1 cellular context compared by ENCODE assay signal in the genomic region with DNA sequence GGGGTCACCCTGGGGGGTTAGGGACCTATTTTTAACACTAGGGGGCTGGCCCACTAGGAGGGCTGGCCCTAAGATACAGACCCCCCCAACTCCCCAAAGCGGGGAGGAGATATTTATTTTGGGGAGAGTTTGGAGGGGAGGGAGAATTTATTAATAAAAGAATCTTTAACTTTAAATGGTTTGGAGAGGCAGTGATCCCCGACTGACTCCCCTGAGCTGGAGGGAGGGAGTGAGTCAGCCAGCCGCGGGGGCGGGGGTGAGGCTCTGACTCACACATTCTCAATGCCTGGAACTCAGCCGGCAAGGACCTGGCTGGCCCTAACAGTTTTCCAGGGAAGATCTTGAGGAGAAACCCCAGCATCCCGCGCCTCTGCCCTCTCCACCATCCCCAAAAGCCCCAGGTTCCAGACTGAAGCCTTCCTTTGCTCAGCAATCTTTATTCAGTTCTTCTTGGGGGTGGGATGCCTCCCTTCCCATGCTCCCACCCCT.
TF ChIP-seq lines count a peak whose summit lies in the region.

No MANE protein-coding gene starts in this region.

TF ChIP-seq in K562, 482 proteins besides CTCF, POLR2A, EP300 and RAD21 (continued from another document and continues in another):
- TF ChIP-seq, protein P1, sequence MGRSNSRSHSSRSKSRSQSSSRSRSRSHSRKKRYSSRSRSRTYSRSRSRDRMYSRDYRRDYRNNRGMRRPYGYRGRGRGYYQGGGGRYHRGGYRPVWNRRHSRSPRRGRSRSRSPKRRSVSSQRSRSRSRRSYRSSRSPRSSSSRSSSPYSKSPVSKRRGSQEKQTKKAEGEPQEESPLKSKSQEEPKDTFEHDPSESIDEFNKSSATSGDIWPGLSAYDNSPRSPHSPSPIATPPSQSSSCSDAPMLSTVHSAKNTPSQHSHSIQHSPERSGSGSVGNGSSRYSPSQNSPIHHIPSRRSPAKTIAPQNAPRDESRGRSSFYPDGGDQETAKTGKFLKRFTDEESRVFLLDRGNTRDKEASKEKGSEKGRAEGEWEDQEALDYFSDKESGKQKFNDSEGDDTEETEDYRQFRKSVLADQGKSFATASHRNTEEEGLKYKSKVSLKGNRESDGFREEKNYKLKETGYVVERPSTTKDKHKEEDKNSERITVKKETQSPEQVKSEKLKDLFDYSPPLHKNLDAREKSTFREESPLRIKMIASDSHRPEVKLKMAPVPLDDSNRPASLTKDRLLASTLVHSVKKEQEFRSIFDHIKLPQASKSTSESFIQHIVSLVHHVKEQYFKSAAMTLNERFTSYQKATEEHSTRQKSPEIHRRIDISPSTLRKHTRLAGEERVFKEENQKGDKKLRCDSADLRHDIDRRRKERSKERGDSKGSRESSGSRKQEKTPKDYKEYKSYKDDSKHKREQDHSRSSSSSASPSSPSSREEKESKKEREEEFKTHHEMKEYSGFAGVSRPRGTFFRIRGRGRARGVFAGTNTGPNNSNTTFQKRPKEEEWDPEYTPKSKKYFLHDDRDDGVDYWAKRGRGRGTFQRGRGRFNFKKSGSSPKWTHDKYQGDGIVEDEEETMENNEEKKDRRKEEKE (IDR thresholded peaks at IDR 0.05; ENCODE audit: borderline replicate concordance in 1 of 2, control insufficient read depth in 1 of 2, low read depth in 2 of 2, low read length in 1 of 2), result no peak
- TF ChIP-seq ZNF224 (CRISPR knock-in tag; IDR thresholded peaks at IDR 0.05) (no peak), HBP1 (CRISPR knock-in tag; IDR thresholded peaks at IDR 0.05) (no peak), NR1H2 (CRISPR knock-in tag; IDR thresholded peaks at IDR 0.05) (no peak), MNT (conservative IDR thresholded peaks at IDR 0.05) (peak in 1 of 2 experiments; percentile 41; a peak in 1 of 4 replicates), ARID1B (IDR thresholded peaks at IDR 0.05) (peak; percentile 85), ZBTB8A (IDR thresholded peaks at IDR 0.05; ENCODE audit: partially characterized antibody) (no peak), TBL1XR1 (IDR thresholded peaks at IDR 0.05; ENCODE audit: low read length in 2 of 2) (peak in 1 of 2 experiments; percentile 44; a peak in 1 of 4 replicates), LARP7 (IDR thresholded peaks at IDR 0.05) (no peak), SMARCB1 (IDR thresholded peaks at IDR 0.05; ENCODE audit: insufficient read length, low read depth) (no peak), BCL6 (CRISPR knock-in tag; IDR thresholded peaks at IDR 0.05) (no peak), ZNF133 (CRISPR knock-in tag; IDR thresholded peaks at IDR 0.05) (no peak), NCOA6 (IDR thresholded peaks at IDR 0.05) (no peak), YBX1 (IDR thresholded peaks at IDR 0.05) (no peak), CBX3 (IDR thresholded peaks at IDR 0.05; ENCODE audit: borderline replicate concordance in 1 of 2, low read length in 2 of 2) (no peak), RBFOX2 (IDR thresholded peaks at IDR 0.05; ENCODE audit: low read depth, low read length) (no peak), HDAC6 (IDR thresholded peaks at IDR 0.05; ENCODE audit: low read depth, low read length) (no peak), ZNF583 (CRISPR knock-in tag; IDR thresholded peaks at IDR 0.05) (no peak), NKRF (IDR thresholded peaks at IDR 0.05; ENCODE audit: borderline replicate concordance) (no peak), TEAD1 (CRISPR knock-in tag; IDR thresholded peaks at IDR 0.05) (peak; percentile 35 to 95; a peak in 2 of 4 replicates), GTF2F1 (IDR thresholded peaks at IDR 0.05; ENCODE audit: low read depth, low read length) (no peak), ZFP36 (IDR thresholded peaks at IDR 0.05; ENCODE audit: low read depth, low read length, partially characterized antibody) (no peak), RBM25 (IDR thresholded peaks at IDR 0.05; ENCODE audit: low read depth, low read length, severe bottlenecking) (no peak), TBP (optimal IDR thresholded peaks at IDR 0.05; ENCODE audit: low read depth, low read length) (no peak), NONO (IDR thresholded peaks at IDR 0.05; ENCODE audit: low read depth in 2 of 2, low read length in 1 of 2) (no peak), HMGN3 (IDR thresholded peaks at IDR 0.05; ENCODE audit: borderline replicate concordance, extremely low read depth, insufficient read length, low read depth, low read length) (peak; percentile 46), RFX5 (IDR thresholded peaks at IDR 0.05; ENCODE audit: low read depth, low read length) (no peak), JUND (IDR thresholded peaks at IDR 0.05; ENCODE audit: borderline replicate concordance, low read depth, low read length) (peak; percentile 99), JUND (tag; IDR thresholded peaks at IDR 0.05; ENCODE audit: borderline replicate concordance, low read depth, low read length) (peak; percentile 95; the same call in 1 of the 3 replicates), ZBTB7A (IDR thresholded peaks at IDR 0.05; ENCODE audit: borderline replicate concordance, control insufficient read depth, low read depth, low read length) (peak; percentile 18; the same call in 1 of the 2 replicates), NCOA1 (IDR thresholded peaks at IDR 0.05; ENCODE audit: low read depth) (no peak), RBBP5 (IDR thresholded peaks at IDR 0.05; ENCODE audit: borderline replicate concordance, insufficient read depth, low read length, poor library complexity, severe bottlenecking) (no peak), PRPF4 (IDR thresholded peaks at IDR 0.05; ENCODE audit: insufficient read depth, low read depth, low read length, poor library complexity, severe bottlenecking) (no peak), FUS (optimal IDR thresholded peaks at IDR 0.05; ENCODE audit: low read depth, low read length) (no peak), NR4A1 (CRISPR knock-in tag; IDR thresholded peaks at IDR 0.05) (no peak), NR4A1 (tag; IDR thresholded peaks at IDR 0.05) (no peak), TARDBP (IDR thresholded peaks at IDR 0.05) (no peak), SMARCC2 (IDR thresholded peaks at IDR 0.05; ENCODE audit: low read depth) (peak; percentile 92), ERF (CRISPR knock-in tag; IDR thresholded peaks at IDR 0.05) (no peak), NCOA2 (IDR thresholded peaks at IDR 0.05; ENCODE audit: partially characterized antibody in 2 of 2) (no peak), HNRNPUL1 (IDR thresholded peaks at IDR 0.05; ENCODE audit: low read length) (no peak), TAF1 (IDR thresholded peaks at IDR 0.05; ENCODE audit: control insufficient read depth, extremely low read depth, insufficient read depth, low read length, severe bottlenecking) (peak; percentile 63), FOXA1 (IDR thresholded peaks at IDR 0.05; ENCODE audit: borderline replicate concordance) (no peak), MYNN (IDR thresholded peaks at IDR 0.05) (no peak), MYNN (CRISPR knock-in tag; IDR thresholded peaks at IDR 0.05) (no peak), CXXC5 (CRISPR knock-in tag; IDR thresholded peaks at IDR 0.05) (no peak; the same call in 1 of the 2 replicates), NELFE (IDR thresholded peaks at IDR 0.05; ENCODE audit: insufficient read depth, insufficient read length) (no peak), PHTF2 (CRISPR knock-in tag; IDR thresholded peaks at IDR 0.05) (no peak), ARNT (IDR thresholded peaks at IDR 0.05) (no peak), EHMT2 (IDR thresholded peaks at IDR 0.05) (no peak), RAD51 (IDR thresholded peaks at IDR 0.05; ENCODE audit: borderline replicate concordance, low read depth) (no peak), THAP7 (CRISPR knock-in tag; IDR thresholded peaks at IDR 0.05) (no peak), CBFB (CRISPR knock-in tag; IDR thresholded peaks at IDR 0.05) (no peak)
- TF ChIP-seq, protein P2, sequence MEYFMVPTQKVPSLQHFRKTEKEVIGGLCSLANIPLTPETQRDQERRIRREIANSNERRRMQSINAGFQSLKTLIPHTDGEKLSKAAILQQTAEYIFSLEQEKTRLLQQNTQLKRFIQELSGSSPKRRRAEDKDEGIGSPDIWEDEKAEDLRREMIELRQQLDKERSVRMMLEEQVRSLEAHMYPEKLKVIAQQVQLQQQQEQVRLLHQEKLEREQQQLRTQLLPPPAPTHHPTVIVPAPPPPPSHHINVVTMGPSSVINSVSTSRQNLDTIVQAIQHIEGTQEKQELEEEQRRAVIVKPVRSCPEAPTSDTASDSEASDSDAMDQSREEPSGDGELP (CRISPR knock-in tag; IDR thresholded peaks at IDR 0.05; ENCODE audit: borderline replicate concordance), result no peak
- TF ChIP-seq, protein P3, sequence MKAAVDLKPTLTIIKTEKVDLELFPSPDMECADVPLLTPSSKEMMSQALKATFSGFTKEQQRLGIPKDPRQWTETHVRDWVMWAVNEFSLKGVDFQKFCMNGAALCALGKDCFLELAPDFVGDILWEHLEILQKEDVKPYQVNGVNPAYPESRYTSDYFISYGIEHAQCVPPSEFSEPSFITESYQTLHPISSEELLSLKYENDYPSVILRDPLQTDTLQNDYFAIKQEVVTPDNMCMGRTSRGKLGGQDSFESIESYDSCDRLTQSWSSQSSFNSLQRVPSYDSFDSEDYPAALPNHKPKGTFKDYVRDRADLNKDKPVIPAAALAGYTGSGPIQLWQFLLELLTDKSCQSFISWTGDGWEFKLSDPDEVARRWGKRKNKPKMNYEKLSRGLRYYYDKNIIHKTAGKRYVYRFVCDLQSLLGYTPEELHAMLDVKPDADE (conservative IDR thresholded peaks at IDR 0.05; ENCODE audit: control insufficient read depth, low read depth, low read length), result peak; percentile 74; the same call in 1 of the 2 replicates
- TF ChIP-seq, protein P4, sequence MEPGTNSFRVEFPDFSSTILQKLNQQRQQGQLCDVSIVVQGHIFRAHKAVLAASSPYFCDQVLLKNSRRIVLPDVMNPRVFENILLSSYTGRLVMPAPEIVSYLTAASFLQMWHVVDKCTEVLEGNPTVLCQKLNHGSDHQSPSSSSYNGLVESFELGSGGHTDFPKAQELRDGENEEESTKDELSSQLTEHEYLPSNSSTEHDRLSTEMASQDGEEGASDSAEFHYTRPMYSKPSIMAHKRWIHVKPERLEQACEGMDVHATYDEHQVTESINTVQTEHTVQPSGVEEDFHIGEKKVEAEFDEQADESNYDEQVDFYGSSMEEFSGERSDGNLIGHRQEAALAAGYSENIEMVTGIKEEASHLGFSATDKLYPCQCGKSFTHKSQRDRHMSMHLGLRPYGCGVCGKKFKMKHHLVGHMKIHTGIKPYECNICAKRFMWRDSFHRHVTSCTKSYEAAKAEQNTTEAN (CRISPR knock-in tag; IDR thresholded peaks at IDR 0.05), result no peak
- TF ChIP-seq, protein P5, sequence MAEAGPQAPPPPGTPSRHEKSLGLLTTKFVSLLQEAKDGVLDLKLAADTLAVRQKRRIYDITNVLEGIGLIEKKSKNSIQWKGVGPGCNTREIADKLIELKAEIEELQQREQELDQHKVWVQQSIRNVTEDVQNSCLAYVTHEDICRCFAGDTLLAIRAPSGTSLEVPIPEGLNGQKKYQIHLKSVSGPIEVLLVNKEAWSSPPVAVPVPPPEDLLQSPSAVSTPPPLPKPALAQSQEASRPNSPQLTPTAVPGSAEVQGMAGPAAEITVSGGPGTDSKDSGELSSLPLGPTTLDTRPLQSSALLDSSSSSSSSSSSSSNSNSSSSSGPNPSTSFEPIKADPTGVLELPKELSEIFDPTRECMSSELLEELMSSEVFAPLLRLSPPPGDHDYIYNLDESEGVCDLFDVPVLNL (CRISPR knock-in tag; IDR thresholded peaks at IDR 0.05; ENCODE audit: low read depth), result no peak
- TF ChIP-seq, protein P6, sequence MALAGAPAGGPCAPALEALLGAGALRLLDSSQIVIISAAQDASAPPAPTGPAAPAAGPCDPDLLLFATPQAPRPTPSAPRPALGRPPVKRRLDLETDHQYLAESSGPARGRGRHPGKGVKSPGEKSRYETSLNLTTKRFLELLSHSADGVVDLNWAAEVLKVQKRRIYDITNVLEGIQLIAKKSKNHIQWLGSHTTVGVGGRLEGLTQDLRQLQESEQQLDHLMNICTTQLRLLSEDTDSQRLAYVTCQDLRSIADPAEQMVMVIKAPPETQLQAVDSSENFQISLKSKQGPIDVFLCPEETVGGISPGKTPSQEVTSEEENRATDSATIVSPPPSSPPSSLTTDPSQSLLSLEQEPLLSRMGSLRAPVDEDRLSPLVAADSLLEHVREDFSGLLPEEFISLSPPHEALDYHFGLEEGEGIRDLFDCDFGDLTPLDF (CRISPR knock-in tag; IDR thresholded peaks at IDR 0.05), result no peak
